ENCODE assay signal across 1 cellular context in genomic region chr2:106085441-106085911, GRCh38.
TF ChIP-seq lines count a peak whose summit lies in the region.

No MANE protein-coding gene starts in this region.

TF ChIP-seq in IMR-90, 13 proteins besides CTCF, POLR2A, EP300 and RAD21 (continued from another document):
- no peak for TF ChIP-seq USF2 (IDR thresholded peaks at IDR 0.05; ENCODE audit: low read depth, low read length)
